ENCODE assay signal across 23 cellular contexts in genomic region chr19:47084879-47085439, GRCh38.
"Had no signal": no experiment of that assay in that cellular context is flagged by ENCODE, and none has a peak within 500 bp of the region (broad histone marks: within the 10 kb centered on the region; RNA-seq: fewer than 3 reads in every experiment).

No MANE protein-coding gene starts in this region.

- H3K4me3 Mint-ChIP-seq: activated T-cell treated with anti-CD3 and anti-CD28 coated beads, Interleukin-2, amount 50 U/mL, for 72 hours; central memory CD8-positive, alpha-beta T cell; dendritic cell treated with granulocyte-macrophage colony-stimulating factor and Interleukin-4, amounts not matched to agents 40 ng/mL and 50 ng/mL, for 4 days; nephron progenitor cell; stimulated activated naive CD8-positive, alpha-beta T cell treated with anti-CD3 and anti-CD28 coated beads, Interleukin-15, amount 100 ng/mL, for 72 hours; type B pancreatic cell had no signal

- H3K27me3 ChIP-seq: esophagus muscularis mucosa, foreskin keratinocyte, left lung, ovary, uterus had no signal

- H3K4me1 Mint-ChIP-seq: central memory CD8-positive, alpha-beta T cell had no signal

- DNase-seq: activated CD4-positive, CD25-positive, alpha-beta regulatory T cell treated with anti-CD3 and anti-CD28 coated beads, Interleukin-2, amount 50 U/mL, for 72 hours; activated effector memory CD4-positive, alpha-beta T cell treated with Interleukin-2 at 50 U/mL for 16 hours; activated naive CD4-positive, alpha-beta T cell treated with Interleukin-2 at 50 U/mL for 16 hours; activated T-cell treated with anti-CD3 and anti-CD28 coated beads, Interleukin-2, amount 50 U/mL, for 72 hours; effector CD4-positive, alpha-beta T cell; foreskin keratinocyte; nephron progenitor cell; ovary; retina; stimulated activated CD4-positive, alpha-beta T cell treated with anti-CD3 and anti-CD28 coated beads, Interleukin-12 subunit alpha, Interleukin-12 subunit beta, amount 100 ng/mL, for 4 hours; stimulated activated CD4-positive, alpha-beta T cell treated with anti-CD3 and anti-CD28 coated beads, Interleukin-4, amount 100 ng/mL, for 1 hour; stimulated activated naive CD8-positive, alpha-beta T cell treated with anti-CD3 and anti-CD28 coated beads, Interleukin-15, amount 100 ng/mL, for 72 hours; substantia nigra; T-helper 2 cell; uterus had no signal

- H3K4me1 ChIP-seq: foreskin keratinocyte, left lung, uterus had no signal

- H3K9me3 ChIP-seq: esophagus muscularis mucosa, left lung, ovary, uterus had no signal

- H3K27ac ChIP-seq: esophagus muscularis mucosa, foreskin keratinocyte, left lung, ovary, skin epidermis, uterus had no signal

- H3K9me3 Mint-ChIP-seq: activated T-cell treated with anti-CD3 and anti-CD28 coated beads, Interleukin-2, amount 50 U/mL, for 72 hours; central memory CD8-positive, alpha-beta T cell; dendritic cell treated with granulocyte-macrophage colony-stimulating factor and Interleukin-4, amounts not matched to agents 40 ng/mL and 50 ng/mL, for 4 days; nephron progenitor cell; stimulated activated naive CD8-positive, alpha-beta T cell treated with anti-CD3 and anti-CD28 coated beads, Interleukin-15, amount 100 ng/mL, for 72 hours; type B pancreatic cell had no signal

- H3K27ac Mint-ChIP-seq: activated T-cell treated with anti-CD3 and anti-CD28 coated beads, Interleukin-2, amount 50 U/mL, for 72 hours; type B pancreatic cell had no signal

- H3K36me3 ChIP-seq: ovary, uterus had no signal

- H3K27me3 Mint-ChIP-seq: central memory CD8-positive, alpha-beta T cell; dendritic cell treated with granulocyte-macrophage colony-stimulating factor and Interleukin-4, amounts not matched to agents 40 ng/mL and 50 ng/mL, for 4 days; progenitor cell of endocrine pancreas; stimulated activated naive CD8-positive, alpha-beta T cell treated with anti-CD3 and anti-CD28 coated beads, Interleukin-15, amount 100 ng/mL, for 72 hours; type B pancreatic cell had no signal

- H3K4me3 ChIP-seq: esophagus muscularis mucosa, left lung, ovary, skin epidermis, uterus had no signal

- ATAC-seq: activated T-cell treated with anti-CD3 and anti-CD28 coated beads, Interleukin-2, amount 50 U/mL, for 72 hours; foreskin keratinocyte; left lung; sciatic nerve; stimulated activated naive CD8-positive, alpha-beta T cell treated with anti-CD3 and anti-CD28 coated beads, Interleukin-15, amount 100 ng/mL, for 72 hours had no signal
